In genomic region chr7:99030951-99031350, GRCh38 we compare ENCODE assay signal across 17 cellular contexts.
DNase-seq lines count a peak whose midpoint lies in the region; ATAC-seq lines count a peak whose summit lies in the region.
"Had no signal": no experiment of that assay in that cellular context is flagged by ENCODE, and none has a peak within 500 bp of the region (broad histone marks: within the 10 kb centered on the region; RNA-seq: fewer than 3 reads in every experiment).

No MANE protein-coding gene starts in this region.

- ATAC-seq in HG02840 (IDR thresholded peaks at IDR 0.05; ENCODE audit: low FRiP score, unreplicated experiment), result no peak
- ATAC-seq in GM18909 (IDR thresholded peaks at IDR 0.05; ENCODE audit: poor library complexity, unreplicated experiment), result no peak

- no peaks in the 10 kb centered on the region for H3K27me3 Mint-ChIP-seq in IgD-negative memory B cell

- H3K27ac Mint-ChIP-seq in IgD-negative memory B cell, result peak overlapping the region in 2 of 3 donors; percentile 14 to 47

- H3K4me3 Mint-ChIP-seq in IgD-negative memory B cell, result no peak overlapping the region

- peaks cover 0 to 3% (median 2%) of the 10 kb centered on the region in 3 donors for H3K4me1 Mint-ChIP-seq in IgD-negative memory B cell

- no peaks in the 10 kb centered on the region for H3K4me1 ChIP-seq in stomach smooth muscle (ENCODE audit: control insufficient read depth, insufficient read depth, low read length)
- H3K4me1 ChIP-seq: prostate gland had no signal

- no peak overlapping the region for H3K9ac ChIP-seq in stomach smooth muscle (ENCODE audit: low read length in 2 of 2)

- H3K27ac ChIP-seq in caudate nucleus (ENCODE audit: low read depth, low read length) (peak overlapping the region; percentile 88), layer of hippocampus (ENCODE audit: low read depth, low read length) (peak overlapping the region; percentile 67), stomach smooth muscle (ENCODE audit: low read length) (peak overlapping the region; percentile 75)
- H3K27ac ChIP-seq: hepatocyte had no signal

- no peak overlapping the region for H3K4me3 ChIP-seq in stomach smooth muscle (ENCODE audit: low read length in 2 of 2)
- H3K4me3 ChIP-seq: hepatocyte, lung, prostate gland had no signal

- DNase-seq in caudate nucleus (lab: John Stamatoyannopoulos, UW), result no peak
- no peak for DNase-seq in pons (ENCODE audit: low spot score)
- no peak for DNase-seq in COR-L47 (lab: John Stamatoyannopoulos, UW)
- DNase-seq: activated CD4-positive, alpha-beta T cell treated with anti-CD3 and anti-CD28 coated beads, Interleukin-2, amount 50 U/mL, for 4 hours; effector memory CD4-positive, alpha-beta T cell; NCI-H1417; NCI-H524 treated with DMSO at 0.1 percent for 48 hours; stimulated activated CD4-positive, alpha-beta T cell treated with anti-CD3 and anti-CD28 coated beads, Interleukin-4, amount 100 ng/mL, for 4 hours; T-helper 9 cell had no signal

- no peaks in the 10 kb centered on the region for H3K9me3 Mint-ChIP-seq in IgD-negative memory B cell

- no peaks in the 10 kb centered on the region for H3K36me3 Mint-ChIP-seq in IgD-negative memory B cell

- H3K27me3 ChIP-seq in layer of hippocampus (ENCODE audit: control insufficient read depth, insufficient read depth, low read length) (no peaks in the 10 kb centered on the region), stomach smooth muscle (ENCODE audit: control insufficient read depth in 1 of 2, insufficient read depth in 2 of 2, low read length in 2 of 2) (no peaks in the 10 kb centered on the region)
- H3K27me3 ChIP-seq: hepatocyte had no signal

- peaks cover 56 to 71% of the 10 kb centered on the region in 2 donors for H3K36me3 ChIP-seq in stomach smooth muscle (ENCODE audit: control insufficient read depth in 2 of 2, insufficient read depth in 2 of 2, low read length in 2 of 2)

- peaks cover 0 to 9% of the 10 kb centered on the region in 2 donors for H3K9me3 ChIP-seq in stomach smooth muscle (ENCODE audit: control insufficient read depth in 2 of 2, low read length in 2 of 2)
- H3K9me3 ChIP-seq: prostate gland had no signal
